ENCODE assay signal across 26 cellular contexts in the genomic region with DNA sequence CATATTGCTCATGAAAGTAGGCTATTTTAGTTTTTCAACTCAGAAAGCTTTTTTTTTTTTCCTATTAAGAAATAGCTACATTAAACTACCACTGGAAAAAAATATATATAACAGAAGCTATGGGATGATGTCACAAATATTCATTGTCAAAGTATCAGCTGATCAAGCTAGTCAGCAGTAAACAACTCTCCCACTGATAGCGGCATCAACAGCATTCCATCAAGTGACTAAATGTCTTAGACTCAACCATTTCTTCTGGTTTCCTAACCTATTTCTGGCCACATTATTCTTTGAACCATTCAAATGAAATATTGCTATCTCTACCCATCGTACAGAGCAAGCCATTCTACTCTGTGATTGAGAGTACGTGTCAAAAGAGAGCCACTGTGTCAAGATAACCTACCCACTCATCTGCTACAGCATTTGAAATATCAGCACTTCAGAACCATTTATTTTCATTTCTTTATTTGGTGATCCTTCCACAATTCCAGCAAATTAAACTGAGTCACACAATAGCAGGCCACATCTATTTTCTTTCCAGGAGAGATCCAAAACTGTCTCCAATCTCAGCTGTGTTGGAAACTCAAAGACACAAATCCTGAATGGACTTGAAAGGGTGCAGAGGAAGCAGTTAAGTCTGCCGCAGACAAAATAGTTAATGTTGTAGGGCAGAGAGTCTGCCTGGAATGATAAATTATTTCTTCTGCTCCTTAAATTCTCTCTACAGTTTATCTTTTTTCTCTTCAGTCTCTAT.
A peak's percentile ranks its signal among the peaks of the same experiment; 100 is the strongest.
DNase-seq lines count a peak whose midpoint lies in the region; ATAC-seq and TF ChIP-seq lines count a peak whose summit lies in the region.
"Had no signal": no experiment of that assay in that cellular context is flagged by ENCODE, and none has a peak within 500 bp of the region (broad histone marks: within the 10 kb centered on the region; RNA-seq: fewer than 3 reads in every experiment).

No MANE protein-coding gene starts in this region.

- no peak for ATAC-seq in upper lobe of left lung (ENCODE audit: low FRiP score in 2 of 2)
- ATAC-seq: heart left ventricle, left lung, right cardiac atrium, T-helper 17 cell had no signal

- TF ChIP-seq CTCF in cardiac fibroblast (IDR thresholded peaks at IDR 0.05; ENCODE audit: low read depth, low read length) = no peak
- no peak for TF ChIP-seq CTCF in upper lobe of left lung (IDR thresholded peaks at IDR 0.05)

- no peak overlapping the region for H3K18ac ChIP-seq in mesenchymal stem cell (ENCODE audit: low read depth in 1 of 2, low read length in 2 of 2)

- H3K4me3 ChIP-seq in cardiac fibroblast (replicated peaks in 1 of 2; ENCODE audit: low read depth in 2 of 2, low read length in 2 of 2) = no peak overlapping the region
- no peak overlapping the region for H3K4me3 ChIP-seq in mesenchymal stem cell (ENCODE audit: insufficient read depth in 1 of 2, low read depth in 1 of 2, low read length in 2 of 2)
- no peak overlapping the region for H3K4me3 ChIP-seq in skeletal muscle satellite cell (ENCODE audit: low read length)
- no peak overlapping the region for H3K4me3 ChIP-seq in upper lobe of left lung
- no peak overlapping the region for H3K4me3 ChIP-seq in HAP-1
- H3K4me3 ChIP-seq: esophagus squamous epithelium, heart left ventricle, left lung, Peyer's patch, SJCRH30, suprapubic skin had no signal

- H3K9me3 ChIP-seq in mesenchymal stem cell (ENCODE audit: control insufficient read depth, low read length) (no peaks in the 10 kb centered on the region), skeletal muscle satellite cell (replicated peaks; ENCODE audit: low read length) (no peaks in the 10 kb centered on the region), upper lobe of left lung (no peaks in the 10 kb centered on the region), HAP-1 (no peaks in the 10 kb centered on the region)
- H3K9me3 ChIP-seq: esophagus squamous epithelium, heart left ventricle, left lung, Peyer's patch, SJCRH30, suprapubic skin had no signal

- WGBS in mesenchymal stem cell = 63% methylated on average over 3 of the region's 4 CpGs
- WGBS in upper lobe of left lung, 2 donors = 72 to 81% methylated on average over 4 of the region's 4 CpGs

- H3K4me2 ChIP-seq in mesenchymal stem cell (ENCODE audit: low read length, poor library complexity, severe bottlenecking) = no peak overlapping the region
- peak overlapping the region; percentile 0 for H3K4me2 ChIP-seq in skeletal muscle satellite cell (ENCODE audit: low read length)
- H3K4me2 ChIP-seq: KMS-11 had no signal

- H2BK120ac ChIP-seq in mesenchymal stem cell (ENCODE audit: low read depth, low read length) = no peak overlapping the region

- no peaks in the 10 kb centered on the region for H3K27me3 ChIP-seq in mesenchymal stem cell (ENCODE audit: control insufficient read depth in 1 of 2, insufficient read depth in 1 of 2, low read length in 2 of 2)
- no peaks in the 10 kb centered on the region for H3K27me3 ChIP-seq in skeletal muscle satellite cell (ENCODE audit: control insufficient read depth, insufficient read depth, low read length)
- H3K27me3 ChIP-seq in upper lobe of left lung = no peaks in the 10 kb centered on the region
- no peaks in the 10 kb centered on the region for H3K27me3 ChIP-seq in HAP-1 (ENCODE audit: low read depth)
- H3K27me3 ChIP-seq: esophagus squamous epithelium, heart left ventricle, left lung, Peyer's patch, SJCRH30, suprapubic skin had no signal

- H3K14ac ChIP-seq in mesenchymal stem cell (ENCODE audit: low read length in 2 of 2) = no peak overlapping the region

- in situ Hi-C loops in HAP-1 (cut with MboI; ENCODE audit: low sequenced_read_pairs) = no loop called here

- H2BK12ac ChIP-seq in mesenchymal stem cell (ENCODE audit: low read length in 2 of 2) = no peak overlapping the region

- no peak overlapping the region for H2AK5ac ChIP-seq in mesenchymal stem cell (ENCODE audit: low read length, severe bottlenecking)

- no peaks in the 10 kb centered on the region for H3K36me3 ChIP-seq in mesenchymal stem cell (ENCODE audit: control insufficient read depth in 1 of 2, insufficient read depth in 2 of 2, low read depth in 1 of 2, low read length in 2 of 2)
- H3K36me3 ChIP-seq in skeletal muscle satellite cell (ENCODE audit: insufficient read depth, low read length) = no peaks in the 10 kb centered on the region
- no peaks in the 10 kb centered on the region for H3K36me3 ChIP-seq in upper lobe of left lung
- no peaks in the 10 kb centered on the region for H3K36me3 ChIP-seq in HAP-1 (replicated peaks)
- H3K36me3 ChIP-seq: esophagus squamous epithelium, heart left ventricle, left lung, Peyer's patch, SJCRH30, suprapubic skin, WERI-Rb-1 had no signal

- no peak overlapping the region for H3K23ac ChIP-seq in mesenchymal stem cell (ENCODE audit: low read length in 2 of 2)

- H2BK15ac ChIP-seq in mesenchymal stem cell (ENCODE audit: low read depth, poor library complexity, severe bottlenecking) = no peak overlapping the region

- peak overlapping the region; percentile 12 for H3K9ac ChIP-seq in mesenchymal stem cell (ENCODE audit: low read length)
- H3K9ac ChIP-seq in skeletal muscle satellite cell (ENCODE audit: low read depth, low read length) = no peak overlapping the region
- H3K9ac ChIP-seq: KMS-11 had no signal

- H2AFZ ChIP-seq in mesenchymal stem cell (ENCODE audit: low read depth, low read length) = no peak overlapping the region

- no peak for TF ChIP-seq POLR2A in upper lobe of left lung (IDR thresholded peaks at IDR 0.05)

- H4K91ac ChIP-seq in mesenchymal stem cell (ENCODE audit: low read length) = no peak overlapping the region

- H3K79me1 ChIP-seq in mesenchymal stem cell (replicated peaks; ENCODE audit: low read length, poor library complexity, severe bottlenecking) = no peaks in the 10 kb centered on the region

- no peak for TF ChIP-seq EP300 in upper lobe of left lung (IDR thresholded peaks at IDR 0.05)

- H3K4me1 ChIP-seq in mesenchymal stem cell (ENCODE audit: control insufficient read depth, insufficient read depth, low read depth, low read length) = no peaks in the 10 kb centered on the region
- H3K4me1 ChIP-seq in skeletal muscle satellite cell (ENCODE audit: control insufficient read depth, insufficient read depth, low read length) = peaks cover 18% of the 10 kb centered on the region
- no peaks in the 10 kb centered on the region for H3K4me1 ChIP-seq in upper lobe of left lung
- no peaks in the 10 kb centered on the region for H3K4me1 ChIP-seq in HAP-1
- H3K4me1 ChIP-seq: esophagus squamous epithelium, heart left ventricle, left lung, Peyer's patch, SJCRH30, suprapubic skin had no signal

- H3K4ac ChIP-seq in mesenchymal stem cell (ENCODE audit: low read depth in 1 of 2, low read length in 2 of 2) = no peak overlapping the region

- DNase-seq in HCEC 1CT (peak; percentile 35), cardiac fibroblast (ENCODE audit: low read depth in 2 of 2) (peak; percentile 29 to 77), mesenchymal stem cell (peak; percentile 71), NCI-H82 (lab: John Stamatoyannopoulos, UW) (no peak), GM19238 (ENCODE audit: insufficient read length, low spot score) (no peak), upper lobe of left lung (no peak), HAP-1 (ENCODE audit: low spot score in 2 of 2) (no peak)
- DNase-seq: activated CD4-positive, alpha-beta T cell treated with anti-CD3 and anti-CD28 coated beads, Interleukin-2, amount 50 U/mL, for 1 hour; activated gamma-delta T cell; CD4-positive, CD25-positive, alpha-beta regulatory T cell; effector memory CD4-positive, alpha-beta T cell; esophagus squamous epithelium; GOT3; heart left ventricle; left lung; NCI-H1092; NCI-H2029 treated with DMSO at 0.1 percent for 48 hours; NCI-H446 treated with DMSO at 0.1 percent for 48 hours; Peyer's patch; right cardiac atrium; SJCRH30; T-helper 17 cell; WERI-Rb-1 had no signal

- H2BK5ac ChIP-seq in mesenchymal stem cell (ENCODE audit: low read depth, low read length, poor library complexity, severe bottlenecking) = no peak overlapping the region

- H3K27ac ChIP-seq in mesenchymal stem cell (ENCODE audit: low read length, poor library complexity, severe bottlenecking) (no peak overlapping the region), upper lobe of left lung (no peak overlapping the region)
- H3K27ac ChIP-seq: esophagus squamous epithelium, heart left ventricle, KMS-11, left lung, Peyer's patch, SJCRH30, suprapubic skin, WERI-Rb-1 had no signal

- H4K8ac ChIP-seq in mesenchymal stem cell (ENCODE audit: low read length) = no peak overlapping the region

Comparison
In these comparisons a context has a peak if more than half of its experiments do, and no peak if none do; other contexts are left out.
1. DNase-seq: peak in HCEC 1CT (single experiment), cardiac fibroblast (2 of 2) and mesenchymal stem cell (single experiment); none in NCI-H82 (single experiment), GM19238 (single experiment), upper lobe of left lung (0 of 2) and HAP-1 (0 of 2).